In the genomic region with DNA sequence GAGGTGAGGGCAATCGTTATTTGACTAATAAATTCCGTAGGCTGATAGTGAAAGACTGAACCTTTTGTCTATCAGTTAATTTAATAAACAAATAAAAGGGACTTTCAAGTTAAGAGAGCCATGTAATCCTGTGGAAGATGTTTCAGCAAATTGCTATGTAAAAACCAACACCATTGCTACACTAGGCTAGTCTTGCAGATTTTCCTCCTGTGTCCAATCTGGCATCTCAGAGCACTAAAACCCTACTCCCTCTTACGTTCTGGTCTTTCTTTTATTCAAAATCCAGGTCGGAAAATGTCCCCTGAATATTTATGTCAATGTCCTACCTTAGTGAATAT, we compare ENCODE assay signal across 26 cellular contexts.
DNase-seq lines count a peak whose midpoint lies in the region; ATAC-seq, FAIRE-seq and TF ChIP-seq lines count a peak whose summit lies in the region.
"Had no signal": no experiment of that assay in that cellular context is flagged by ENCODE, and none has a peak within 500 bp of the region (broad histone marks: within the 10 kb centered on the region; RNA-seq: fewer than 3 reads in every experiment).

No MANE protein-coding gene starts in this region.

- no peak overlapping the region for H2AFZ ChIP-seq in astrocyte (ENCODE audit: low read depth, low read length)
- H2AFZ ChIP-seq in hepatocyte, result no peak overlapping the region
- peak overlapping the region; percentile 10 for H2AFZ ChIP-seq in smooth muscle cell (ENCODE audit: low read depth)

- H3K9me3 ChIP-seq in astrocyte (ENCODE audit: insufficient read depth, low read depth, low read length), result no peaks in the 10 kb centered on the region
- H3K9me3 ChIP-seq in hepatocyte (ENCODE audit: low read depth), result no peaks in the 10 kb centered on the region
- H3K9me3 ChIP-seq in smooth muscle cell (replicated peaks; ENCODE audit: low read depth), result no peaks in the 10 kb centered on the region
- H3K9me3 ChIP-seq: esophagus muscularis mucosa, heart right ventricle, suprapubic skin had no signal

- WGBS in hepatocyte (ENCODE audit: low lambda C conversion rate, missing lambda C conversion rate), result 21% methylated on average over 4 of the region's 4 CpGs
- 32% methylated on average over 4 of the region's 4 CpGs for WGBS in smooth muscle cell (ENCODE audit: low lambda C conversion rate)

- no peaks in the 10 kb centered on the region for H3K27me3 ChIP-seq in astrocyte (ENCODE audit: insufficient read depth, low read length)
- H3K27me3 ChIP-seq in hepatocyte, result no peaks in the 10 kb centered on the region
- no peaks in the 10 kb centered on the region for H3K27me3 ChIP-seq in smooth muscle cell (ENCODE audit: low read depth)

- H3K79me2 ChIP-seq in astrocyte (ENCODE audit: insufficient read depth, low read length) (no peaks in the 10 kb centered on the region), hepatocyte (no peaks in the 10 kb centered on the region), smooth muscle cell (ENCODE audit: low read depth) (no peaks in the 10 kb centered on the region)

- H3K36me3 ChIP-seq in astrocyte (ENCODE audit: insufficient read depth, low read length) (no peaks in the 10 kb centered on the region), hepatocyte (replicated peaks; ENCODE audit: insufficient read depth, low read depth) (no peaks in the 10 kb centered on the region), smooth muscle cell (ENCODE audit: low read depth) (no peaks in the 10 kb centered on the region)
- H3K36me3 ChIP-seq: esophagus muscularis mucosa, heart right ventricle, suprapubic skin, WERI-Rb-1 had no signal

- H3K9ac ChIP-seq in astrocyte (ENCODE audit: low read length), result peak overlapping the region; percentile 82
- peak overlapping the region; percentile 54 for H3K9ac ChIP-seq in smooth muscle cell (ENCODE audit: low read depth)

- H3K4me3 ChIP-seq in HFF-Myc (replicated peaks; ENCODE audit: low read depth, low read length), result peak overlapping the region; percentile 34
- H3K4me3 ChIP-seq in astrocyte (ENCODE audit: insufficient read depth, low read depth, low read length), result peak overlapping the region; percentile 50
- no peak overlapping the region for H3K4me3 ChIP-seq in hepatocyte
- peak overlapping the region; percentile 31 for H3K4me3 ChIP-seq in smooth muscle cell
- H3K4me3 ChIP-seq: esophagus muscularis mucosa, GM12878, suprapubic skin had no signal

- H4K20me1 ChIP-seq in astrocyte (ENCODE audit: insufficient read depth, low read length) (no peaks in the 10 kb centered on the region), hepatocyte (ENCODE audit: insufficient read depth, poor library complexity, severe bottlenecking) (no peaks in the 10 kb centered on the region), smooth muscle cell (ENCODE audit: low read depth) (no peaks in the 10 kb centered on the region)

- H3K9me2 ChIP-seq in hepatocyte (replicated peaks; ENCODE audit: insufficient read depth), result no peaks in the 10 kb centered on the region

- no peak for TF ChIP-seq CTCF in HFF-Myc (IDR thresholded peaks at IDR 0.05; ENCODE audit: low read depth, low read length, missing control alignments)
- TF ChIP-seq CTCF in astrocyte (IDR thresholded peaks at IDR 0.05; ENCODE audit: insufficient read depth, low read depth, low read length), result no peak
- no peak for TF ChIP-seq CTCF in hepatocyte (IDR thresholded peaks at IDR 0.05; ENCODE audit: poor library complexity)
- no peak for TF ChIP-seq CTCF in smooth muscle cell (IDR thresholded peaks at IDR 0.05; ENCODE audit: borderline replicate concordance, insufficient read depth, poor library complexity, severe bottlenecking)

- peaks cover 48% of the 10 kb centered on the region for H3K4me1 ChIP-seq in astrocyte (ENCODE audit: insufficient read depth, low read length)
- H3K4me1 ChIP-seq in hepatocyte (ENCODE audit: insufficient read depth), result peaks cover 24% of the 10 kb centered on the region
- peaks cover 40% of the 10 kb centered on the region for H3K4me1 ChIP-seq in smooth muscle cell (ENCODE audit: low read depth)

- no peak for DNase-seq in HFF-Myc (ENCODE audit: extremely low read depth, low read depth)
- DNase-seq in astrocyte (ENCODE audit: low read depth), result peak; percentile 86
- no peak for DNase-seq in hepatocyte (ENCODE audit: low spot score)
- DNase-seq in smooth muscle cell (lab: John Stamatoyannopoulos, UW; ENCODE audit: unreplicated experiment), result no peak
- no peak for DNase-seq in NCI-H1092 treated with DMSO at 0.1 percent for 48 hours (lab: John Stamatoyannopoulos, UW)
- no peak for DNase-seq in effector CD4-positive, alpha-beta T cell
- no peak for DNase-seq in UCSD-AML1 (lab: John Stamatoyannopoulos, UW; ENCODE audit: unreplicated experiment)
- DNase-seq: activated CD8-positive, alpha-beta T cell treated with anti-CD3 and anti-CD28 coated beads, Interleukin-2, amount 10 ng/mL, durations not matched to agents 7 days and 5 days; activated naive CD8-positive, alpha-beta T cell treated with anti-CD3 and anti-CD28 coated beads for 36 hours; activated T-cell treated with anti-CD3 and anti-CD28 coated beads, Interleukin-2, amount 50 U/mL, for 48 hours; GF-D8; heart right ventricle; naive thymus-derived CD4-positive, alpha-beta T cell; NCI-H146; NCI-H345; posterior cingulate gyrus; stimulated activated CD4-positive, alpha-beta T cell treated with anti-CD3 and anti-CD28 coated beads, Interleukin-12 subunit alpha, Interleukin-12 subunit beta, amount 100 ng/mL, for 4 hours; WERI-Rb-1 had no signal

- peaks cover 1% of the 10 kb centered on the region for H3K9me3 Mint-ChIP-seq in astrocyte (ENCODE audit: unreplicated experiment)
- H3K9me3 Mint-ChIP-seq: activated naive CD8-positive, alpha-beta T cell treated with anti-CD3 and anti-CD28 coated beads for 36 hours had no signal

- H3K4me3 Mint-ChIP-seq in astrocyte (ENCODE audit: unreplicated experiment), result peak overlapping the region; percentile 78
- H3K4me3 Mint-ChIP-seq: activated CD8-positive, alpha-beta T cell treated with anti-CD3 and anti-CD28 coated beads, Interleukin-2, amount 10 ng/mL, durations not matched to agents 7 days and 5 days; activated naive CD8-positive, alpha-beta T cell treated with anti-CD3 and anti-CD28 coated beads for 36 hours; naive thymus-derived CD4-positive, alpha-beta T cell had no signal

- H3K36me3 Mint-ChIP-seq in astrocyte (ENCODE audit: low read depth, unreplicated experiment), result no peaks in the 10 kb centered on the region
- H3K36me3 Mint-ChIP-seq: activated naive CD8-positive, alpha-beta T cell treated with anti-CD3 and anti-CD28 coated beads for 36 hours; naive thymus-derived CD4-positive, alpha-beta T cell had no signal

- H3K4me2 ChIP-seq in astrocyte (ENCODE audit: low read length), result peak overlapping the region; percentile 82
- H3K4me2 ChIP-seq in hepatocyte, result peak overlapping the region; percentile 66
- H3K4me2 ChIP-seq in smooth muscle cell, result peak overlapping the region; percentile 77

- H3K27me3 Mint-ChIP-seq in astrocyte (ENCODE audit: low read depth, unreplicated experiment), result no peaks in the 10 kb centered on the region

- ATAC-seq in GM21737 (IDR thresholded peaks at IDR 0.05; ENCODE audit: unreplicated experiment), result no peak
- ATAC-seq: activated CD8-positive, alpha-beta T cell treated with anti-CD3 and anti-CD28 coated beads, Interleukin-2, amount 10 ng/mL, durations not matched to agents 7 days and 5 days; GM12878; naive thymus-derived CD4-positive, alpha-beta T cell had no signal

- no peak for FAIRE-seq in astrocyte (lab: Jason Lieb, UNC)
- FAIRE-seq: bronchial epithelial cell, GM12878, HTR-8/SVneo, islet of Langerhans had no signal

- peaks cover 68% of the 10 kb centered on the region for H3K4me1 Mint-ChIP-seq in astrocyte (ENCODE audit: low read depth, unreplicated experiment)
- H3K4me1 Mint-ChIP-seq: activated naive CD8-positive, alpha-beta T cell treated with anti-CD3 and anti-CD28 coated beads for 36 hours; naive thymus-derived CD4-positive, alpha-beta T cell had no signal

- H3K27ac ChIP-seq in astrocyte (ENCODE audit: low read depth, low read length), result peak overlapping the region; percentile 94
- peak overlapping the region; percentile 79 for H3K27ac ChIP-seq in hepatocyte
- peak overlapping the region; percentile 91 for H3K27ac ChIP-seq in smooth muscle cell (ENCODE audit: low read depth)
- H3K27ac ChIP-seq: C4-2B, esophagus muscularis mucosa, suprapubic skin, WERI-Rb-1 had no signal

- peaks cover 14% of the 10 kb centered on the region for H3F3A ChIP-seq in smooth muscle cell (ENCODE audit: low read depth)

- H3K27ac Mint-ChIP-seq in astrocyte (ENCODE audit: unreplicated experiment), result peak overlapping the region; percentile 99
- H3K27ac Mint-ChIP-seq: activated CD8-positive, alpha-beta T cell treated with anti-CD3 and anti-CD28 coated beads, Interleukin-2, amount 10 ng/mL, durations not matched to agents 7 days and 5 days; activated naive CD8-positive, alpha-beta T cell treated with anti-CD3 and anti-CD28 coated beads for 36 hours; naive thymus-derived CD4-positive, alpha-beta T cell had no signal
